In genomic region chr6:17935188-17936149, GRCh38 we compare ENCODE assay signal across 21 cellular contexts. TPM values are rescaled to one million over a fixed set of nuclear protein-coding genes. Genes with fewer than 3 reads are reported as not detected.
A peak's percentile ranks its signal among the peaks of the same experiment; 100 is the strongest.
DNase-seq lines count a peak whose midpoint lies in the region; ATAC-seq, FAIRE-seq and TF ChIP-seq lines count a peak whose summit lies in the region.
"Had no signal": no experiment of that assay in that cellular context is flagged by ENCODE, and none has a peak within 500 bp of the region (broad histone marks: within the 10 kb centered on the region; RNA-seq: fewer than 3 reads in every experiment).

No MANE protein-coding gene starts in this region.

- H3K9ac ChIP-seq in HepG2 (ENCODE audit: insufficient read depth, low read depth, low read length) (no peak overlapping the region), astrocyte (ENCODE audit: low read length) (no peak overlapping the region), GM23248 (no peak overlapping the region)

- no peak for TF ChIP-seq EP300 in HepG2 (IDR thresholded peaks at IDR 0.05; ENCODE audit: low read depth in 2 of 2, low read length in 2 of 2)
- TF ChIP-seq EP300 in HepG2 (CRISPR knock-in tag; IDR thresholded peaks at IDR 0.05; ENCODE audit: borderline replicate concordance), result no peak

- no peak overlapping the region for H3K4me3 ChIP-seq in HepG2 (replicated peaks in 1 of 3; ENCODE audit: insufficient read depth in 1 of 3, low read depth in 2 of 3, low read length in 3 of 3)
- H3K4me3 ChIP-seq in right lobe of liver, result no peak overlapping the region
- no peak overlapping the region for H3K4me3 ChIP-seq in astrocyte (ENCODE audit: insufficient read depth, low read depth, low read length)
- no peak overlapping the region for H3K4me3 ChIP-seq in GM23248
- H3K4me3 ChIP-seq: lower lobe of right lung, PC-9, SJSA1 had no signal

- no peak for FAIRE-seq in HepG2 (lab: Jason Lieb, UNC)
- FAIRE-seq in astrocyte (lab: Jason Lieb, UNC), result no peak

- H3K27me3 ChIP-seq in HepG2 (ENCODE audit: control insufficient read depth in 1 of 2, insufficient read depth in 2 of 2, low read length in 2 of 2) (no peaks in the 10 kb centered on the region), right lobe of liver (no peaks in the 10 kb centered on the region), astrocyte (ENCODE audit: insufficient read depth, low read length) (no peaks in the 10 kb centered on the region), GM23248 (replicated peaks; ENCODE audit: insufficient read depth) (no peaks in the 10 kb centered on the region)
- H3K27me3 ChIP-seq: SJSA1 had no signal

- intact Hi-C loops in HepG2 (cut with micrococcal nuclease; ENCODE audit: unreplicated experiment) (no loop called here), right lobe of liver (cut with DNase I) (no loop called here)

- peaks cover 25% of the 10 kb centered on the region for H3F3A ChIP-seq in GM23248 (ENCODE audit: insufficient read depth)

- H3K36me3 ChIP-seq in HepG2 (replicated peaks in 1 of 2; ENCODE audit: control insufficient read depth in 1 of 2, insufficient read depth in 2 of 2, low read length in 2 of 2) (no peaks in the 10 kb centered on the region), right lobe of liver (no peaks in the 10 kb centered on the region), astrocyte (ENCODE audit: insufficient read depth, low read length) (no peaks in the 10 kb centered on the region), GM23248 (ENCODE audit: low read depth) (no peaks in the 10 kb centered on the region)
- H3K36me3 ChIP-seq: lower lobe of right lung, SJSA1 had no signal

- no TSS peak for BruUV-seq in HepG2 (replicated peaks; lab: Mats Ljungman, UMichigan)

- no peaks in the 10 kb centered on the region for H3K9me2 ChIP-seq in GM23248 (ENCODE audit: insufficient read depth)

- no peak for TF ChIP-seq RAD21 in HepG2 (CRISPR knock-in tag; IDR thresholded peaks at IDR 0.05)

- TF ChIP-seq POLR2A in HepG2 (IDR thresholded peaks at IDR 0.05; ENCODE audit: insufficient read depth in 1 of 2, low read depth in 2 of 2, low read length in 2 of 2), result no peak
- TF ChIP-seq POLR2A in right lobe of liver (IDR thresholded peaks at IDR 0.05), result no peak

- H4K20me1 ChIP-seq in HepG2 (ENCODE audit: insufficient read depth, low read length), result no peaks in the 10 kb centered on the region
- peaks cover 3% of the 10 kb centered on the region for H4K20me1 ChIP-seq in astrocyte (ENCODE audit: insufficient read depth, low read length)
- H4K20me1 ChIP-seq in GM23248 (ENCODE audit: insufficient read depth), result no peaks in the 10 kb centered on the region

- H3K27ac Mint-ChIP-seq in astrocyte (ENCODE audit: unreplicated experiment), result no peak overlapping the region
- peak overlapping the region; percentile 87 for H3K27ac Mint-ChIP-seq in mesothelial cell of epicardium
- H3K27ac Mint-ChIP-seq: IgD-negative memory B cell, T-helper 17 cell had no signal

- H2AFZ ChIP-seq in HepG2 (ENCODE audit: low read length), result no peak overlapping the region
- H2AFZ ChIP-seq in astrocyte (ENCODE audit: low read depth, low read length), result no peak overlapping the region
- H2AFZ ChIP-seq in GM23248, result no peak overlapping the region
- H2AFZ ChIP-seq: PC-9 had no signal

- no peaks in the 10 kb centered on the region for H3K36me3 Mint-ChIP-seq in astrocyte (ENCODE audit: low read depth, unreplicated experiment)
- H3K36me3 Mint-ChIP-seq in mesothelial cell of epicardium, result peaks cover 11% of the 10 kb centered on the region

- no peak overlapping the region for H3K27ac ChIP-seq in HepG2 (ENCODE audit: extremely low read length, insufficient read depth, low read length)
- no peak overlapping the region for H3K27ac ChIP-seq in right lobe of liver
- no peak overlapping the region for H3K27ac ChIP-seq in astrocyte (ENCODE audit: low read depth, low read length)
- no peak overlapping the region for H3K27ac ChIP-seq in GM23248
- H3K27ac ChIP-seq: C4-2B, lower lobe of right lung, SJSA1 had no signal

- H3K79me2 ChIP-seq in HepG2 (ENCODE audit: insufficient read depth, low read length) (peaks cover 12% of the 10 kb centered on the region), astrocyte (ENCODE audit: insufficient read depth, low read length) (peaks cover 73% of the 10 kb centered on the region), GM23248 (ENCODE audit: insufficient read depth) (peaks cover 93% of the 10 kb centered on the region)

- H3K9me3 ChIP-seq in HepG2 (ENCODE audit: low read length), result no peaks in the 10 kb centered on the region
- H3K9me3 ChIP-seq in right lobe of liver, result no peaks in the 10 kb centered on the region
- no peaks in the 10 kb centered on the region for H3K9me3 ChIP-seq in astrocyte (ENCODE audit: insufficient read depth, low read depth, low read length)
- no peaks in the 10 kb centered on the region for H3K9me3 ChIP-seq in GM23248 (ENCODE audit: low read depth)
- H3K9me3 ChIP-seq: lower lobe of right lung, SJSA1 had no signal

- CTCF ChIA-PET in HepG2 (lab: Yijun Ruan, JAX; ENCODE audit: low intra/inter-chr PET ratio, low total read pairs), result no interaction called here

- peaks cover 22% of the 10 kb centered on the region for H3K4me1 Mint-ChIP-seq in astrocyte (ENCODE audit: low read depth, unreplicated experiment)
- peaks cover 58% of the 10 kb centered on the region for H3K4me1 Mint-ChIP-seq in mesothelial cell of epicardium
- H3K4me1 Mint-ChIP-seq: central memory CD8-positive, alpha-beta T cell; T-helper 17 cell had no signal

- no peaks in the 10 kb centered on the region for H3K27me3 Mint-ChIP-seq in astrocyte (ENCODE audit: low read depth, unreplicated experiment)
- H3K27me3 Mint-ChIP-seq in mesothelial cell of epicardium (ENCODE audit: low read depth), result no peaks in the 10 kb centered on the region

- no peak for TF ChIP-seq CTCF in HepG2 (CRISPR knock-in tag; IDR thresholded peaks at IDR 0.05)
- TF ChIP-seq CTCF in right lobe of liver (IDR thresholded peaks at IDR 0.05), result no peak
- no peak for TF ChIP-seq CTCF in astrocyte (IDR thresholded peaks at IDR 0.05; ENCODE audit: insufficient read depth, low read depth, low read length)
- no peak for TF ChIP-seq CTCF in mesothelial cell of epicardium (IDR thresholded peaks at IDR 0.05; ENCODE audit: unreplicated experiment)

- POLR2A ChIA-PET in HepG2 (lab: Yijun Ruan, JAX), result interaction anchor here (0.8 kb wide), 1 partner anchor 85 kb away, joined by 3 read pairs; no protein-coding TSS in a partner anchor

- H3K9me3 Mint-ChIP-seq in astrocyte (ENCODE audit: unreplicated experiment) (peaks cover 1% of the 10 kb centered on the region), mesothelial cell of epicardium (peaks cover 8% of the 10 kb centered on the region)
- H3K9me3 Mint-ChIP-seq: central memory CD8-positive, alpha-beta T cell had no signal

- H3K4me2 ChIP-seq in HepG2 (ENCODE audit: low read depth, low read length), result no peak overlapping the region
- H3K4me2 ChIP-seq in astrocyte (ENCODE audit: low read length), result no peak overlapping the region
- no peak overlapping the region for H3K4me2 ChIP-seq in GM23248 (ENCODE audit: unreplicated experiment)
- H3K4me2 ChIP-seq: PC-9 had no signal

- ATAC-seq in HepG2 (no peak), right lobe of liver (no peak)
- ATAC-seq: lower lobe of right lung, T-helper 17 cell had no signal

- DNase-seq in HepG2 (ENCODE audit: low spot score), result no peak
- DNase-seq in right lobe of liver, result no peak
- DNase-seq in astrocyte (ENCODE audit: low read depth), result no peak
- DNase-seq in mesothelial cell of epicardium (ENCODE audit: low spot score in 2 of 2, unreplicated experiment in 2 of 2), result no peak
- DNase-seq in globus pallidus (ENCODE audit: low spot score), result no peak
- DNase-seq in GM23248, result no peak
- no peak for DNase-seq in NCI-H345 treated with DMSO at 0.1 percent for 48 hours (lab: John Stamatoyannopoulos, UW; ENCODE audit: unreplicated experiment)
- DNase-seq in dedifferentiated amniotic fluid mesenchymal stem cell (ENCODE audit: extremely low spot score), result no peak
- DNase-seq: activated CD4-positive, alpha-beta T cell treated with anti-CD3 and anti-CD28 coated beads, Interleukin-2, amount 50 U/mL, for 48 hours; activated gamma-delta T cell; DMS 273 treated with DMSO at 0.1 percent for 48 hours; lower lobe of right lung; NCI-H774; PC-9; right cardiac atrium; stimulated activated CD4-positive, alpha-beta T cell treated with anti-CD3 and anti-CD28 coated beads, Interleukin-15, amount 100 ng/mL, for 24 hours; T-helper 17 cell had no signal

- peaks cover 41% of the 10 kb centered on the region for H3K4me1 ChIP-seq in HepG2 (ENCODE audit: insufficient read depth, low read length)
- H3K4me1 ChIP-seq in right lobe of liver, result peaks cover 0 to 36% (median 15%) of the 10 kb centered on the region in 4 donors
- H3K4me1 ChIP-seq in astrocyte (ENCODE audit: insufficient read depth, low read length), result peaks cover 22% of the 10 kb centered on the region
- H3K4me1 ChIP-seq in GM23248 (ENCODE audit: insufficient read depth), result peaks cover 40% of the 10 kb centered on the region

- H3K4me3 Mint-ChIP-seq in astrocyte (ENCODE audit: unreplicated experiment), result peak overlapping the region; percentile 8
- H3K4me3 Mint-ChIP-seq in mesothelial cell of epicardium, result no peak overlapping the region
- H3K4me3 Mint-ChIP-seq: central memory CD8-positive, alpha-beta T cell; IgD-negative memory B cell; T-helper 17 cell had no signal

- WGBS in HepG2 (ENCODE audit: low lambda C conversion rate), result 92% methylated on average over 5 of the region's 5 CpGs
- 54% methylated on average over 4 of the region's 5 CpGs for WGBS in right lobe of liver (ENCODE audit: insufficient coverage, low coverage, low lambda C conversion rate, missing lambda C conversion rate)
- WGBS in GM23248 (ENCODE audit: low coverage in 1 of 2, low lambda C conversion rate in 2 of 2, missing lambda C conversion rate in 2 of 2), 2 experiments, result 87 to 88% methylated on average over 5 of the region's 5 CpGs

- in situ Hi-C loops in HepG2 (cut with HindIII; ENCODE audit: extremely low pct_ligation_motif_present, low pct_unique_long_range_greater_than_20kb) (no loop called here), GM23248 (cut with MboI) (no loop called here)

RNA-seq across cellular contexts. Expression of gene KIF13A, which starts 52.0 kb away (rescaled TPM):
- total RNA-seq in HepG2 (2016; rRNA removed; fragmentation: Illumina TruSeq; extraction: Trizol) (37.2 and 48.3 TPM in 2 replicates), right lobe of liver (10 to 100 TPM; 17.7 to 19.4 (median 18.4) TPM), astrocyte (38.1 and 38.4 TPM in 2 replicates), mesothelial cell of epicardium (52.2 to 57.0 TPM (median 54.4 TPM) in 3 replicates)
- total RNA-seq in HepG2 (2016; cell fraction: cytosol; rRNA removed; fragmentation: Illumina TruSeq; extraction: Trizol; ENCODE audit: low read depth), result 12.1 and 13.7 TPM in 2 replicates
- 35.4 and 47.0 TPM in 2 replicates for total RNA-seq in HepG2 (2016; cell fraction: insoluble cytoplasmic fraction; rRNA removed; fragmentation: Illumina TruSeq; extraction: Trizol)
- 23.2 and 29.0 TPM in 2 replicates for total RNA-seq in HepG2 (2016; cell fraction: membrane; rRNA removed; fragmentation: Illumina TruSeq; extraction: Trizol)
- total RNA-seq in HepG2 (2016; cell fraction: nucleus; rRNA removed; fragmentation: Illumina TruSeq; extraction: Trizol), result 37.1 and 42.5 TPM in 2 replicates
- polyA plus RNA-seq in HepG2 (2011; rRNA removed) (19.5 and 21.1 TPM in 2 replicates), GM23248 (2016; fragmentation: Nextera tagmentation; extraction: Ambion mirVana) (5.0 and 7.4 TPM in 2 replicates)
- 14.7 and 19.5 TPM in 2 replicates for polyA plus RNA-seq in HepG2 (2011; cell fraction: cytosol; rRNA removed)
- 16.8 and 17.7 TPM in 2 replicates for polyA plus RNA-seq in HepG2 (2011; cell fraction: nucleus; rRNA removed)
- polyA plus RNA-seq in HepG2 (2012), result 17.5 and 22.9 TPM in 2 replicates
- polyA plus RNA-seq in HepG2 (2016; cell fraction: cytosol; fragmentation: Illumina TruSeq; extraction: Trizol; ENCODE audit: low read depth), result 12.4 and 13.8 TPM in 2 replicates
- polyA plus RNA-seq in HepG2 (2016; cell fraction: insoluble cytoplasmic fraction; fragmentation: Illumina TruSeq; extraction: Trizol; ENCODE audit: low read depth), result 33.5 and 35.2 TPM in 2 replicates
- polyA plus RNA-seq in HepG2 (2016; cell fraction: membrane; fragmentation: Illumina TruSeq; extraction: Trizol; ENCODE audit: low read depth), result 17.4 and 21.2 TPM in 2 replicates
- 32.6 and 33.2 TPM in 2 replicates for polyA plus RNA-seq in HepG2 (2016; cell fraction: nucleus; fragmentation: Illumina TruSeq; extraction: Trizol; ENCODE audit: insufficient read depth, low read depth)
- polyA minus RNA-seq in HepG2 (2011; rRNA and poly(A)+ RNA removed; ENCODE audit: low replicate concordance), result 22.0 and 49.6 TPM in 2 replicates
- 22.4 TPM in 2 replicates for polyA minus RNA-seq in HepG2 (2011; cell fraction: cytosol; rRNA and poly(A)+ RNA removed)
- polyA minus RNA-seq in HepG2 (2011; cell fraction: nucleus; rRNA and poly(A)+ RNA removed), result 55.1 and 57.9 TPM in 2 replicates
- total RNA-seq in GM23248 (2014; rRNA removed; shearing (Covaris generic)), result 46.0 and 47.3 TPM in 2 replicates
